ENCODE assay signal across 20 cellular contexts in the genomic region with DNA sequence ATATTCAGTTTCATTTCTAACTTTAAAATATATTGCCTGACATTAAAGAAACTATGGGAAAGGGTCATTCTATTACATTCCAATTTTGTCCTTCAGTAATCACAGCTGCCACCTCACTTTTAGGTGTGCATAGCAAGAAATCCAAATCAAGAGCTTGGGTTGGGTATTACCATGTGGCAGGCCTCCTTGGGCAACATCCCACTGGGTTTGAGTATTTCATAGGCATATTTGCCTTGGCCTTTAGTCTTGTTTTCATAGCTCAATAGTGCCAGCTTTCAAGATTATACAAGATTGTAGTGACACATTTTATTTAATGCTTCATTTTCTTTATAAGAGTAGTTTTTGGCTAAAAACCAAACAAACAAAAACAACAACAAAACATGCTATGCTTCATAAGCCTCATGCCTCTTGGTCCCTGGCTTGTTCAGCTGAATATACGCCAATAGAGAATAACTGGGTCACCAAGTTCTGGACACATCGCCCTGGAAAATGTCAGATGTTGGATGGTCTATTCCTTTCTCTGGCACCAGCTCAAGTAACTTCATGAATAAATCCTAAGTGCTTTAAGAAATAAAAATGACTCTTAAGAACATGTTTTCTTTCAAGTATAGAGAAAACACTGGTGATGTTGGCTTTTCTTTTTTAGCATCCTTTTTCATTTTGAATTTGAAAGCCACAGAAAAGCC.
DNase-seq lines count a peak whose midpoint lies in the region; ATAC-seq, FAIRE-seq and TF ChIP-seq lines count a peak whose summit lies in the region.
"Had no signal": no experiment of that assay in that cellular context is flagged by ENCODE, and none has a peak within 500 bp of the region (broad histone marks: within the 10 kb centered on the region; RNA-seq: fewer than 3 reads in every experiment).

No MANE protein-coding gene starts in this region.

- H3K4me3 Mint-ChIP-seq in CD4-positive, alpha-beta T cell, result no peak overlapping the region
- H3K4me3 Mint-ChIP-seq: activated B cell treated with CpG ODN at 0.5 μM for 24 hours had no signal

- H3K4me1 ChIP-seq in liver (ENCODE audit: control insufficient read depth in 4 of 4, insufficient read depth in 4 of 4, low read length in 3 of 4) (no peaks in the 10 kb centered on the region), HepG2 (ENCODE audit: insufficient read depth, low read length) (no peaks in the 10 kb centered on the region), stomach smooth muscle (ENCODE audit: control insufficient read depth, insufficient read depth, low read length) (peaks cover 13% of the 10 kb centered on the region), Karpas-422 (ENCODE audit: low read length) (no peaks in the 10 kb centered on the region)

- 86% methylated on average over 2 of the region's 2 CpGs for WGBS in liver
- WGBS in HepG2 (ENCODE audit: low lambda C conversion rate), result 96% methylated on average over 2 of the region's 2 CpGs

- no peak overlapping the region for H3K9ac ChIP-seq in liver (ENCODE audit: low read depth in 1 of 2, low read length in 2 of 2)
- no peak overlapping the region for H3K9ac ChIP-seq in HepG2 (ENCODE audit: insufficient read depth, low read depth, low read length)
- H3K9ac ChIP-seq in stomach smooth muscle (ENCODE audit: low read length in 2 of 2), result no peak overlapping the region
- H3K9ac ChIP-seq in Karpas-422 (ENCODE audit: low read length), result no peak overlapping the region

- TF ChIP-seq EP300 in HepG2 (IDR thresholded peaks at IDR 0.05; ENCODE audit: low read depth in 2 of 2, low read length in 2 of 2) (no peak), HepG2 (CRISPR knock-in tag; IDR thresholded peaks at IDR 0.05; ENCODE audit: borderline replicate concordance) (no peak)

- H3K4me2 ChIP-seq in HepG2 (ENCODE audit: low read depth, low read length), result no peak overlapping the region
- no peak overlapping the region for H3K4me2 ChIP-seq in Karpas-422 (ENCODE audit: low read depth, low read length, poor library complexity, severe bottlenecking)

- H3K9me2 ChIP-seq in Karpas-422 (replicated peaks; ENCODE audit: insufficient read depth, low read length), result no peaks in the 10 kb centered on the region

- H3K79me2 ChIP-seq in HepG2 (ENCODE audit: insufficient read depth, low read length) (no peaks in the 10 kb centered on the region), Karpas-422 (ENCODE audit: low read length) (no peaks in the 10 kb centered on the region)

- intact Hi-C loops in HepG2 (cut with micrococcal nuclease; ENCODE audit: unreplicated experiment), result no loop called here
- intact Hi-C loops in CD4-positive, alpha-beta T cell (cut with DNase I, micrococcal nuclease), result no loop called here

- no peak overlapping the region for H2AFZ ChIP-seq in HepG2 (ENCODE audit: low read length)
- no peak overlapping the region for H2AFZ ChIP-seq in Karpas-422 (ENCODE audit: low read length)

- CTCF ChIA-PET in HepG2 (lab: Yijun Ruan, JAX; ENCODE audit: low intra/inter-chr PET ratio, low total read pairs), result no interaction called here
- CTCF ChIA-PET in CD4-positive, alpha-beta T cell (lab: Charles Lee), result interaction anchor here (0.5 kb wide), 1 partner anchor 285 kb away, joined by 3 read pairs; no protein-coding TSS in a partner anchor

- POLR2A ChIA-PET in HepG2 (lab: Yijun Ruan, JAX), result no interaction called here
- POLR2A ChIA-PET in CD4-positive, alpha-beta T cell (lab: Charles Lee), result no interaction called here

- no peaks in the 10 kb centered on the region for H3K4me1 Mint-ChIP-seq in CD4-positive, alpha-beta T cell (ENCODE audit: low read depth)
- H3K4me1 Mint-ChIP-seq: activated B cell treated with CpG ODN at 0.5 μM for 24 hours had no signal

- no peak for ATAC-seq in HepG2
- no peak for ATAC-seq in CD4-positive, alpha-beta T cell (ENCODE audit: poor library complexity)
- ATAC-seq: Panc1 had no signal

- H3K36me3 ChIP-seq in liver (ENCODE audit: control insufficient read depth in 4 of 4, insufficient read depth in 3 of 4, low read depth in 1 of 4, low read length in 3 of 4) (no peaks in the 10 kb centered on the region), HepG2 (replicated peaks in 1 of 2; ENCODE audit: control insufficient read depth in 1 of 2, insufficient read depth in 2 of 2, low read length in 2 of 2) (no peaks in the 10 kb centered on the region), stomach smooth muscle (ENCODE audit: control insufficient read depth in 2 of 2, insufficient read depth in 2 of 2, low read length in 2 of 2) (no peaks in the 10 kb centered on the region), Karpas-422 (ENCODE audit: insufficient read depth, low read length) (no peaks in the 10 kb centered on the region)

- no peak for TF ChIP-seq RAD21 in liver (IDR thresholded peaks at IDR 0.05)
- no peak for TF ChIP-seq RAD21 in HepG2 (CRISPR knock-in tag; IDR thresholded peaks at IDR 0.05)

- no peaks in the 10 kb centered on the region for H3K27me3 Mint-ChIP-seq in CD4-positive, alpha-beta T cell
- H3K27me3 Mint-ChIP-seq: progenitor cell of endocrine pancreas had no signal

- BruUV-seq in HepG2 (replicated peaks; lab: Mats Ljungman, UMichigan), result no TSS peak

- H3K27me3 ChIP-seq in liver (ENCODE audit: control insufficient read depth in 4 of 4, insufficient read depth in 4 of 4, low read length in 3 of 4) (no peaks in the 10 kb centered on the region), HepG2 (ENCODE audit: control insufficient read depth in 1 of 2, insufficient read depth in 2 of 2, low read length in 2 of 2) (no peaks in the 10 kb centered on the region), stomach smooth muscle (ENCODE audit: control insufficient read depth in 1 of 2, insufficient read depth in 2 of 2, low read length in 2 of 2) (no peaks in the 10 kb centered on the region), Karpas-422 (ENCODE audit: low read length) (no peaks in the 10 kb centered on the region)
- no peaks in the 10 kb centered on the region for H3K27me3 ChIP-seq in CD4-positive, alpha-beta T cell (ENCODE audit: control insufficient read depth, insufficient read depth, low read length)

- in situ Hi-C loops in HepG2 (cut with HindIII; ENCODE audit: extremely low pct_ligation_motif_present, low pct_unique_long_range_greater_than_20kb), result no loop called here

- DNase-seq in HepG2 (ENCODE audit: low spot score) (no peak), inferior parietal cortex (ENCODE audit: extremely low spot score) (peak; percentile 24), Karpas-422 (no peak), GM19239 (ENCODE audit: insufficient read length, low spot score) (no peak), NCI-H748 treated with DMSO at 0.1 percent for 48 hours (lab: John Stamatoyannopoulos, UW) (no peak)
- DNase-seq in CD4-positive, alpha-beta T cell, result no peak
- DNase-seq: 8988T; activated B cell treated with CpG ODN at 0.5 μM for 24 hours; activated naive CD4-positive, alpha-beta T cell treated with anti-CD3 and anti-CD28 coated beads, Interleukin-2, amount 50 U/mL, for 16 hours; H7; KG1; NCI-H524 treated with DMSO at 0.1 percent for 48 hours; stimulated activated CD4-positive, alpha-beta T cell treated with anti-CD3 and anti-CD28 coated beads, Interleukin-1b, Interleukin-23, amount 100 ng/mL, for 48 hours had no signal

- TF ChIP-seq CTCF in liver (IDR thresholded peaks at IDR 0.05; ENCODE audit: low read depth, low read length, missing input control) (no peak), HepG2 (CRISPR knock-in tag; IDR thresholded peaks at IDR 0.05) (no peak)
- TF ChIP-seq CTCF in CD4-positive, alpha-beta T cell (IDR thresholded peaks at IDR 0.05), result no peak

- no peaks in the 10 kb centered on the region for H3K9me3 Mint-ChIP-seq in CD4-positive, alpha-beta T cell

- no peak overlapping the region for H3K4me3 ChIP-seq in liver (ENCODE audit: low read depth in 1 of 3, low read length in 3 of 3)
- H3K4me3 ChIP-seq in HepG2 (replicated peaks in 1 of 3; ENCODE audit: insufficient read depth in 1 of 3, low read depth in 2 of 3, low read length in 3 of 3), result no peak overlapping the region
- H3K4me3 ChIP-seq in stomach smooth muscle (ENCODE audit: low read length in 2 of 2), result no peak overlapping the region
- no peak overlapping the region for H3K4me3 ChIP-seq in Karpas-422 (ENCODE audit: low read length)
- H3K4me3 ChIP-seq: lung, skin epidermis had no signal

- H3K27ac ChIP-seq in liver (ENCODE audit: low read depth in 1 of 2, low read length in 2 of 2) (no peak overlapping the region), HepG2 (ENCODE audit: extremely low read length, insufficient read depth, low read length) (no peak overlapping the region), stomach smooth muscle (ENCODE audit: low read length) (peak overlapping the region; percentile 53), Karpas-422 (ENCODE audit: low read length) (no peak overlapping the region)
- H3K27ac ChIP-seq in CD4-positive, alpha-beta T cell (ENCODE audit: low read depth, low read length), result no peak overlapping the region
- H3K27ac ChIP-seq: epithelial cell of prostate had no signal

- H3K36me3 Mint-ChIP-seq in CD4-positive, alpha-beta T cell (ENCODE audit: low read depth), result no peaks in the 10 kb centered on the region

- no peak for TF ChIP-seq POLR2A in HepG2 (IDR thresholded peaks at IDR 0.05; ENCODE audit: insufficient read depth in 1 of 2, low read depth in 2 of 2, low read length in 2 of 2)

- H3K27ac Mint-ChIP-seq in CD4-positive, alpha-beta T cell, result no peak overlapping the region
- H3K27ac Mint-ChIP-seq: activated B cell treated with CpG ODN at 0.5 μM for 24 hours, progenitor cell of endocrine pancreas had no signal

- H3K9me3 ChIP-seq in liver (ENCODE audit: control insufficient read depth in 4 of 4, low read length in 3 of 4) (no peaks in the 10 kb centered on the region), HepG2 (ENCODE audit: low read length) (no peaks in the 10 kb centered on the region), stomach smooth muscle (ENCODE audit: control insufficient read depth in 2 of 2, low read length in 2 of 2) (no peaks in the 10 kb centered on the region), Karpas-422 (ENCODE audit: low read length) (no peaks in the 10 kb centered on the region)
- H3K9me3 ChIP-seq in CD4-positive, alpha-beta T cell (ENCODE audit: control insufficient read depth, low read length), result no peaks in the 10 kb centered on the region

- H4K20me1 ChIP-seq in HepG2 (ENCODE audit: insufficient read depth, low read length) (no peaks in the 10 kb centered on the region), Karpas-422 (ENCODE audit: insufficient read depth, low read depth, low read length) (no peaks in the 10 kb centered on the region)

- FAIRE-seq in HepG2 (lab: Jason Lieb, UNC) (no peak), GM19239 (lab: Jason Lieb, UNC) (no peak)

TF ChIP-seq in liver, 16 proteins besides CTCF, POLR2A, EP300 and RAD21:
- peak; percentile 9 for TF ChIP-seq SP1 (IDR thresholded peaks at IDR 0.05)
- TF ChIP-seq, protein P1, sequence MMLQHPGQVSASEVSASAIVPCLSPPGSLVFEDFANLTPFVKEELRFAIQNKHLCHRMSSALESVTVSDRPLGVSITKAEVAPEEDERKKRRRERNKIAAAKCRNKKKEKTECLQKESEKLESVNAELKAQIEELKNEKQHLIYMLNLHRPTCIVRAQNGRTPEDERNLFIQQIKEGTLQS (IDR thresholded peaks at IDR 0.05), result no peak

TF ChIP-seq in HepG2, 621 proteins besides CTCF, POLR2A, EP300 and RAD21:
- TF ChIP-seq ZBTB1 (CRISPR knock-in tag; IDR thresholded peaks at IDR 0.05; ENCODE audit: borderline replicate concordance), result no peak
